In genomic region chr5:139130217-139130616, GRCh38 we compare ENCODE assay signal across 20 cellular contexts.
DNase-seq lines count a peak whose midpoint lies in the region; ATAC-seq and TF ChIP-seq lines count a peak whose summit lies in the region.
"Had no signal": no experiment of that assay in that cellular context is flagged by ENCODE, and none has a peak within 500 bp of the region (broad histone marks: within the 10 kb centered on the region; RNA-seq: fewer than 3 reads in every experiment).

No MANE protein-coding gene starts in this region.

- H3K27me3 ChIP-seq in right atrium auricular region (no peaks in the 10 kb centered on the region), right cardiac atrium (ENCODE audit: control insufficient read depth, insufficient read depth) (no peaks in the 10 kb centered on the region), esophagus muscularis mucosa (no peaks in the 10 kb centered on the region), gastrocnemius medialis (no peaks in the 10 kb centered on the region), uterus (no peaks in the 10 kb centered on the region)
- H3K27me3 ChIP-seq: MG63 had no signal

- peaks cover 0 to 58% of the 10 kb centered on the region in 2 donors for H3K4me1 ChIP-seq in right atrium auricular region
- H3K4me1 ChIP-seq in right cardiac atrium (ENCODE audit: control insufficient read depth, insufficient read depth, low read length), result peaks cover 13% of the 10 kb centered on the region
- peaks cover 49 to 75% (median 71%) of the 10 kb centered on the region in 4 donors for H3K4me1 ChIP-seq in esophagus muscularis mucosa
- H3K4me1 ChIP-seq in gastrocnemius medialis, result peaks cover 63 to 71% of the 10 kb centered on the region in 2 donors
- peaks cover 7 to 11% of the 10 kb centered on the region in 2 donors for H3K4me1 ChIP-seq in uterus

- H3K9me3 ChIP-seq in right atrium auricular region (no peaks in the 10 kb centered on the region), right cardiac atrium (ENCODE audit: control insufficient read depth, low read length) (no peaks in the 10 kb centered on the region), esophagus muscularis mucosa (no peaks in the 10 kb centered on the region), gastrocnemius medialis (no peaks in the 10 kb centered on the region), uterus (no peaks in the 10 kb centered on the region)
- H3K9me3 ChIP-seq: HAP-1, MG63 had no signal

- TF ChIP-seq POLR2A in esophagus muscularis mucosa (IDR thresholded peaks at IDR 0.05; ENCODE audit: low read depth), result no peak
- no peak for TF ChIP-seq POLR2A in gastrocnemius medialis (IDR thresholded peaks at IDR 0.05)
- no peak for TF ChIP-seq POLR2A in uterus (IDR thresholded peaks at IDR 0.05)

- TF ChIP-seq CTCF in right atrium auricular region (IDR thresholded peaks at IDR 0.05) (no peak), esophagus muscularis mucosa (IDR thresholded peaks at IDR 0.05) (no peak), gastrocnemius medialis (IDR thresholded peaks at IDR 0.05 in 4 of 5, conservative IDR thresholded peaks at IDR 0.05 in 1 of 5) (no peak), uterus (IDR thresholded peaks at IDR 0.05) (no peak), GM20000 (IDR thresholded peaks at IDR 0.05; ENCODE audit: extremely low read depth, missing control alignments) (no peak)

- WGBS in right cardiac atrium, result 79% methylated on average over 4 of the region's 4 CpGs
- WGBS in esophagus muscularis mucosa, result 77% methylated on average over 4 of the region's 4 CpGs

- no peak for DNase-seq in right atrium auricular region (ENCODE audit: low spot score)
- DNase-seq in right cardiac atrium, result no peak
- no peak for DNase-seq in esophagus muscularis mucosa (ENCODE audit: extremely low spot score)
- DNase-seq in gastrocnemius medialis, result no peak
- DNase-seq in uterus, result no peak
- no peak for DNase-seq in NCI-H146 treated with DMSO at 0.1 percent for 48 hours (lab: John Stamatoyannopoulos, UW; ENCODE audit: unreplicated experiment)
- DNase-seq in GM20000 (ENCODE audit: low spot score), result no peak
- DNase-seq: CD4-positive, CD25-positive, alpha-beta regulatory T cell; EL; GF-D8; MG63; NCI-H1092; NCI-H1436; NCI-H2029 treated with DMSO at 0.1 percent for 48 hours; NCI-H446 treated with DMSO at 0.1 percent for 48 hours; NCI-H526 treated with DMSO at 0.1 percent for 48 hours; Right ventricle myocardium superior had no signal

- in situ Hi-C loops in gastrocnemius medialis (cut with MboI; ENCODE audit: low sequenced_read_pairs in 4 of 4), result no loop called here

- H3K27ac ChIP-seq in right atrium auricular region, result peak overlapping the region; percentile 82 to 93
- no peak overlapping the region for H3K27ac ChIP-seq in right cardiac atrium (ENCODE audit: low read length)
- peak overlapping the region; percentile 80 to 91 (median 88) for H3K27ac ChIP-seq in esophagus muscularis mucosa (replicated peaks in 1 of 4)
- peak overlapping the region; percentile 85 to 92 (median 88) for H3K27ac ChIP-seq in gastrocnemius medialis
- H3K27ac ChIP-seq in uterus, result peak overlapping the region; percentile 91

- no peak for TF ChIP-seq EP300 in esophagus muscularis mucosa (IDR thresholded peaks at IDR 0.05)

- H3K4me3 ChIP-seq in right atrium auricular region (no peak overlapping the region), right cardiac atrium (ENCODE audit: low read length) (no peak overlapping the region), esophagus muscularis mucosa (no peak overlapping the region), gastrocnemius medialis (no peak overlapping the region), uterus (no peak overlapping the region)
- H3K4me3 ChIP-seq: GM23338, HAP-1, MG63 had no signal

- intact Hi-C loops in right cardiac atrium (cut with DNase I) (no loop called here), esophagus muscularis mucosa (cut with DNase I) (no loop called here), gastrocnemius medialis (cut with DNase I; ENCODE audit: low total_unique reads) (loop anchor here (5.0 kb wide), 1 partner anchor 142 kb away; no protein-coding TSS in a partner anchor), uterus (cut with DNase I; ENCODE audit: low total_unique reads) (no loop called here)

- H3K36me3 ChIP-seq in right atrium auricular region (no peaks in the 10 kb centered on the region), esophagus muscularis mucosa (peaks cover 0 to 3% (median 0%) of the 10 kb centered on the region in 4 donors), gastrocnemius medialis (no peaks in the 10 kb centered on the region), uterus (no peaks in the 10 kb centered on the region)
- H3K36me3 ChIP-seq: HAP-1 had no signal

- ATAC-seq in right cardiac atrium, result no peak
- ATAC-seq in gastrocnemius medialis, result no peak
- ATAC-seq in GM18870 (IDR thresholded peaks at IDR 0.05; ENCODE audit: unreplicated experiment), result no peak
- ATAC-seq: GM23338 had no signal
